8 cellular contexts compared by ENCODE assay signal in genomic region chrX:129980540-129981206, GRCh38. TPM values are rescaled to one million over a fixed set of nuclear protein-coding genes. Genes with fewer than 3 reads are reported as not detected.
DNase-seq lines count a peak whose midpoint lies in the region; ATAC-seq and TF ChIP-seq lines count a peak whose summit lies in the region.

No MANE protein-coding gene starts in this region.

- H3K4me1 ChIP-seq in heart right ventricle: peaks cover 0 to 8% (median 0%) of the 10 kb centered on the region in 9 donors
- H3K4me1 ChIP-seq in sigmoid colon: peaks cover 0 to 6% (median 3%) of the 10 kb centered on the region in 4 donors

- DNase-seq in stimulated activated CD4-positive, alpha-beta T cell treated with anti-CD3 and anti-CD28 coated beads, Interleukin-15, amount 100 ng/mL, for 24 hours: peak; percentile 37
- DNase-seq in stimulated activated CD4-positive, alpha-beta T cell treated with anti-CD3 and anti-CD28 coated beads, Interleukin-4, amount 100 ng/mL, for 24 hours: no peak
- peak; percentile 40 for DNase-seq in activated CD8-positive, alpha-beta memory T cell treated with anti-CD3 and anti-CD28 coated beads, Interleukin-2, amount 10 ng/mL, durations not matched to agents 7 days and 5 days
- peak; percentile 53 to 72 for DNase-seq in heart right ventricle
- DNase-seq in sigmoid colon: peak; percentile 86
- DNase-seq in hepatic stellate cell (ENCODE audit: low spot score): no peak

- CTCF ChIA-PET in activated CD8-positive, alpha-beta memory T cell treated with anti-CD3 and anti-CD28 coated beads, Interleukin-2, amount 10 ng/mL, durations not matched to agents 7 days and 5 days (lab: Charles Lee): interaction anchor here (0.9 kb wide), 1 partner anchor 50 kb away, joined by 3 read pairs; no protein-coding TSS in a partner anchor

- no peak for TF ChIP-seq EP300 in sigmoid colon (IDR thresholded peaks at IDR 0.05)

- TF ChIP-seq CTCF in heart right ventricle (IDR thresholded peaks at IDR 0.05): no peak
- TF ChIP-seq CTCF in sigmoid colon (IDR thresholded peaks at IDR 0.05): no peak

- H3K36me3 Mint-ChIP-seq in activated CD8-positive, alpha-beta memory T cell treated with anti-CD3 and anti-CD28 coated beads, Interleukin-2, amount 10 ng/mL, durations not matched to agents 7 days and 5 days: no peaks in the 10 kb centered on the region

- no peaks in the 10 kb centered on the region for H3K36me3 ChIP-seq in heart right ventricle
- H3K36me3 ChIP-seq in sigmoid colon: no peaks in the 10 kb centered on the region

- H3K27me3 ChIP-seq in heart right ventricle (no peaks in the 10 kb centered on the region), sigmoid colon (no peaks in the 10 kb centered on the region)

- 0 to 1% methylated on average over 2 to 46 of the region's 79 CpGs for WGBS in heart right ventricle, 2 donors
- WGBS in sigmoid colon, 2 donors: 1% methylated on average over 79 of the region's 79 CpGs

- no peaks in the 10 kb centered on the region for H3K9me3 Mint-ChIP-seq in activated CD8-positive, alpha-beta memory T cell treated with anti-CD3 and anti-CD28 coated beads, Interleukin-2, amount 10 ng/mL, durations not matched to agents 7 days and 5 days (ENCODE audit: low read depth)

- TF ChIP-seq POLR2A in sigmoid colon (IDR thresholded peaks at IDR 0.05): peak in 1 of 2 donors; percentile 31

- peaks cover 21% of the 10 kb centered on the region for H3K4me1 Mint-ChIP-seq in activated CD8-positive, alpha-beta memory T cell treated with anti-CD3 and anti-CD28 coated beads, Interleukin-2, amount 10 ng/mL, durations not matched to agents 7 days and 5 days

- H3K4me3 ChIP-seq in heart right ventricle: peak overlapping the region in 1 of 10 donors; percentile 58
- no peak overlapping the region for H3K4me3 ChIP-seq in sigmoid colon

- H3K4me3 Mint-ChIP-seq in activated CD8-positive, alpha-beta memory T cell treated with anti-CD3 and anti-CD28 coated beads, Interleukin-2, amount 10 ng/mL, durations not matched to agents 7 days and 5 days: no peak overlapping the region

- H3K27ac ChIP-seq in heart right ventricle (peak overlapping the region; percentile 46 to 81 (median 74)), sigmoid colon (peak overlapping the region in 1 of 4 donors; percentile 86)

- H3K9me3 ChIP-seq in heart right ventricle (no peaks in the 10 kb centered on the region), sigmoid colon (no peaks in the 10 kb centered on the region)

- intact Hi-C loops in heart right ventricle (cut with DNase I) (loop anchor here in 6 of 10 donors (1.0 to 10.0 kb wide), 5 partner anchors 37 to 56 kb away; no protein-coding TSS in a partner anchor), sigmoid colon (cut with DNase I) (loop anchor here (5.0 kb wide), 1 partner anchor 47 kb away; no protein-coding TSS in a partner anchor)

- no peak for ATAC-seq in activated CD8-positive, alpha-beta memory T cell treated with anti-CD3 and anti-CD28 coated beads, Interleukin-2, amount 10 ng/mL, durations not matched to agents 7 days and 5 days
- ATAC-seq in heart right ventricle: peak; percentile 19 to 45 (median 38)
- no peak for ATAC-seq in GM18498 (IDR thresholded peaks at IDR 0.05; ENCODE audit: unreplicated experiment)
- ATAC-seq in GM21529 (IDR thresholded peaks at IDR 0.05; ENCODE audit: unreplicated experiment): no peak

- no peaks in the 10 kb centered on the region for H3K27me3 Mint-ChIP-seq in activated CD8-positive, alpha-beta memory T cell treated with anti-CD3 and anti-CD28 coated beads, Interleukin-2, amount 10 ng/mL, durations not matched to agents 7 days and 5 days

- H3K27ac Mint-ChIP-seq in activated CD8-positive, alpha-beta memory T cell treated with anti-CD3 and anti-CD28 coated beads, Interleukin-2, amount 10 ng/mL, durations not matched to agents 7 days and 5 days: no peak overlapping the region

RNA-seq across cellular contexts. Expression of gene BCORL1, which starts 1.8 kb away (rescaled TPM):
- 10 to 100 TPM in 1 of 2 experiments, 1 to 10 TPM in 1; 9.1 to 10.2 TPM for total RNA-seq in activated CD8-positive, alpha-beta memory T cell treated with anti-CD3 and anti-CD28 coated beads, Interleukin-2, amount 10 ng/mL, durations not matched to agents 7 days and 5 days
- total RNA-seq in heart right ventricle (10 to 100 TPM in 1 of 10 donors, 1 to 10 TPM in 9; 4.9 to 12.8 (median 8.3) TPM), sigmoid colon (1 to 10 TPM; 2.2 to 5.8 (median 4.2) TPM)
- polyA plus RNA-seq in heart right ventricle (1 to 10 TPM; 2.1 to 3.1 TPM), sigmoid colon (1 to 10 TPM; 1.2 to 5.0 (median 1.6) TPM)

Comparison
In these comparisons a context has a peak if more than half of its experiments do, and no peak if none do; other contexts are left out.
1. DNase-seq: peak in stimulated activated CD4-positive, alpha-beta T cell treated with anti-CD3 and anti-CD28 coated beads, Interleukin-15, amount 100 ng/mL, for 24 hours (single experiment), activated CD8-positive, alpha-beta memory T cell treated with anti-CD3 and anti-CD28 coated beads, Interleukin-2, amount 10 ng/mL, durations not matched to agents 7 days and 5 days (single experiment), heart right ventricle (2 of 2) and sigmoid colon (single experiment); none in stimulated activated CD4-positive, alpha-beta T cell treated with anti-CD3 and anti-CD28 coated beads, Interleukin-4, amount 100 ng/mL, for 24 hours (single experiment) and hepatic stellate cell (single experiment).
2. ATAC-seq: peak in heart right ventricle (8 of 8); none in activated CD8-positive, alpha-beta memory T cell treated with anti-CD3 and anti-CD28 coated beads, Interleukin-2, amount 10 ng/mL, durations not matched to agents 7 days and 5 days (single experiment), GM18498 (single experiment) and GM21529 (single experiment).